ENCODE assay signal across 8 cellular contexts in the genomic region with DNA sequence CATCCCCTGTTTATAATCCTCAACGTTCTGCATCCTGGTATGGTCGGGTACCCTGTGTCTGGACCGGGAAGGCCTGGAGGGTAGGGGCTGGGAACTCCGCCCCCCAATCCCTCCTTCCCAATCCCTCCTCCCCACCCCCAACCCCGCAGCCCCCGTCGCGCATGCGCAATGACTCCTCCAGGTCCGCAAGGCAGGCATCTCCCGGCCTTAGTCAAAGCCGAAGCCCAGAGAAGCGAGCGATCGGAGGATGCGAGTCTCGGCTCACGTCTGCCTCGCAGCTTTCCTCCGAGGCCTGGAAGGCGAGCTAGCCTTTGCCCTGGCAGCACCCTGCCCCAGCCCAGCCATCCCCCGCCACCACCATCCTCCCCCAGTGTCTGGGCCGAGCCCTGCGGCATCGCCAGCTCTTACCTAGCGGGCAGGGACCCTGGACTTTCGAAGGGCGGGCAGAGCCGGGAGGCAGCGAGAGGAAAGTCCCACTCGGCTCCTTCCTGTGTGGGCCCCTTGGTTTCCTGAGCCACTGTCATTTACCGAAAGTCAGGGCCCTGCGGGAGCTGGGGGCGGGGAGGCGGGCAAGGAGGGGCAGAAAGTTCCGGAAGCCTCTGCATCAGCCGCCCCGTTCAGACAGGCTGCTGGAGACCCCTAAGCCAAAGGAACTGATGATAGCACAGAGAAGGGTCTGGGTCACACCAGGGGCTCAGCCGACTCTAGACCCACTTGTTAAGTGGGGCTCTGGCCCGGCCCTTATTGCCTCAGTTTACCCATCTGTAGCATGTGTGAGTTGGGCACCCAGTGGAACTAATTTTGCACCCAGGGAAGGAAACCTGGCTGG. TPM values are rescaled to one million over a fixed set of nuclear protein-coding genes. Genes with fewer than 3 reads are reported as not detected.
A peak's percentile ranks its signal among the peaks of the same experiment; 100 is the strongest.
DNase-seq lines count a peak whose midpoint lies in the region; ATAC-seq and TF ChIP-seq lines count a peak whose summit lies in the region.

A gene (minus strand): TSS at position 445 of the 829 bp plus-strand sequence. CDS start 3,565 bp downstream, outside the sequence.

- peak; percentile 60 for ATAC-seq in GM21737 (IDR thresholded peaks at IDR 0.05; ENCODE audit: unreplicated experiment)

- peaks cover 18% of the 10 kb centered on the region for H3F3A ChIP-seq in PC-9 (ENCODE audit: insufficient read depth, low read depth)

- CTCF ChIA-PET in PC-9 (lab: Charles Lee): interaction anchor here (0.6 kb wide), 1 partner anchor 482 kb away, joined by 3 read pairs; no protein-coding TSS in a partner anchor

- H3K9ac ChIP-seq in subcutaneous abdominal adipose tissue (ENCODE audit: low read length in 5 of 5): peak within 1 kb of the TSS in 3 of 5 donors; percentile 39 to 54 (median 47)

- H3K9me3 ChIP-seq in PC-9 (ENCODE audit: insufficient read depth, low read depth) (no peaks in the 10 kb centered on the region), subcutaneous abdominal adipose tissue (ENCODE audit: control insufficient read depth in 5 of 5, low read length in 5 of 5) (no peaks in the 10 kb centered on the region)

- no peaks in the 10 kb centered on the region for H3K36me3 ChIP-seq in PC-9 (ENCODE audit: low read depth)
- no peaks in the 10 kb centered on the region for H3K36me3 ChIP-seq in subcutaneous abdominal adipose tissue (ENCODE audit: control insufficient read depth in 5 of 5, insufficient read depth in 5 of 5, low read length in 5 of 5)

- H4K20me1 ChIP-seq in PC-9 (ENCODE audit: insufficient read depth): no peaks in the 10 kb centered on the region

- TF ChIP-seq CTCF in PC-9 (conservative IDR thresholded peaks at IDR 0.05) (no peak), foreskin fibroblast (IDR thresholded peaks at IDR 0.05; ENCODE audit: low read depth, low read length) (no peak)

- no peak within 1 kb of the TSS for H2AFZ ChIP-seq in PC-9

- no TSS peak for BruUV-seq in PC-9 (replicated peaks; lab: Mats Ljungman, UMichigan)

- peaks cover 24% of the 10 kb centered on the region for H3K4me1 ChIP-seq in PC-9 (replicated peaks; ENCODE audit: insufficient read depth)
- peaks cover 0 to 23% (median 6%) of the 10 kb centered on the region in 5 donors for H3K4me1 ChIP-seq in subcutaneous abdominal adipose tissue (ENCODE audit: control insufficient read depth in 5 of 5, insufficient read depth in 5 of 5, low read length in 5 of 5)

- POLR2A ChIA-PET in PC-9 (lab: Charles Lee; ENCODE audit: unreplicated experiment): no interaction called here

- H3K4me2 ChIP-seq in PC-9: no peak within 1 kb of the TSS

- no peaks in the 10 kb centered on the region for H3K9me2 ChIP-seq in PC-9 (ENCODE audit: insufficient read depth)

- H3K27me3 ChIP-seq in PC-9 (ENCODE audit: insufficient read depth, low read depth) (no peaks in the 10 kb centered on the region), subcutaneous abdominal adipose tissue (ENCODE audit: control insufficient read depth in 5 of 5, insufficient read depth in 4 of 5, low read length in 5 of 5) (peaks cover 0 to 11% (median 4%) of the 10 kb centered on the region in 5 donors)

- H3K4me3 ChIP-seq in PC-9 (no peak within 1 kb of the TSS), foreskin fibroblast (ENCODE audit: low read depth in 1 of 2, low read length in 2 of 2) (peak within 1 kb of the TSS; percentile 31 to 55), subcutaneous abdominal adipose tissue (ENCODE audit: low read depth in 1 of 5, low read length in 5 of 5) (peak within 1 kb of the TSS in 3 of 5 donors; percentile 36 to 61 (median 53))

- H3K27ac ChIP-seq in PC-9: no peak within 1 kb of the TSS
- peak within 1 kb of the TSS; percentile 54 for H3K27ac ChIP-seq in subcutaneous abdominal adipose tissue (ENCODE audit: low read depth, low read length)

- DNase-seq in CMK (ENCODE audit: low read depth): peak; percentile 78
- DNase-seq in PC-9: no peak
- DNase-seq in activated effector memory CD4-positive, alpha-beta T cell treated with Interleukin-2 at 50 U/mL for 16 hours: peak; percentile 72
- DNase-seq in foreskin fibroblast: peak; percentile 34 to 80
- DNase-seq in occipital lobe (lab: John Stamatoyannopoulos, UW): peak; percentile 17
- no peak for DNase-seq in SW480 (ENCODE audit: low spot score)

- H3K79me2 ChIP-seq in PC-9 (ENCODE audit: low read depth): peaks cover 8% of the 10 kb centered on the region

- intact Hi-C loops in PC-9 (cut with micrococcal nuclease; ENCODE audit: unreplicated experiment): no loop called here

RNA-seq across cellular contexts. Expression of the gene that starts here (rescaled TPM):
- total RNA-seq in PC-9 (2021): 13.5 and 16.2 TPM in 2 replicates
- total RNA-seq in occipital lobe: 1.1 TPM

Comparison
In these comparisons a context has a peak if more than half of its experiments do, and no peak if none do; other contexts are left out.
1. DNase-seq: peak in CMK (single experiment), activated effector memory CD4-positive, alpha-beta T cell treated with Interleukin-2 at 50 U/mL for 16 hours (single experiment), foreskin fibroblast (2 of 2) and occipital lobe (single experiment); none in PC-9 (0 of 2) and SW480 (single experiment).